In the genomic region with DNA sequence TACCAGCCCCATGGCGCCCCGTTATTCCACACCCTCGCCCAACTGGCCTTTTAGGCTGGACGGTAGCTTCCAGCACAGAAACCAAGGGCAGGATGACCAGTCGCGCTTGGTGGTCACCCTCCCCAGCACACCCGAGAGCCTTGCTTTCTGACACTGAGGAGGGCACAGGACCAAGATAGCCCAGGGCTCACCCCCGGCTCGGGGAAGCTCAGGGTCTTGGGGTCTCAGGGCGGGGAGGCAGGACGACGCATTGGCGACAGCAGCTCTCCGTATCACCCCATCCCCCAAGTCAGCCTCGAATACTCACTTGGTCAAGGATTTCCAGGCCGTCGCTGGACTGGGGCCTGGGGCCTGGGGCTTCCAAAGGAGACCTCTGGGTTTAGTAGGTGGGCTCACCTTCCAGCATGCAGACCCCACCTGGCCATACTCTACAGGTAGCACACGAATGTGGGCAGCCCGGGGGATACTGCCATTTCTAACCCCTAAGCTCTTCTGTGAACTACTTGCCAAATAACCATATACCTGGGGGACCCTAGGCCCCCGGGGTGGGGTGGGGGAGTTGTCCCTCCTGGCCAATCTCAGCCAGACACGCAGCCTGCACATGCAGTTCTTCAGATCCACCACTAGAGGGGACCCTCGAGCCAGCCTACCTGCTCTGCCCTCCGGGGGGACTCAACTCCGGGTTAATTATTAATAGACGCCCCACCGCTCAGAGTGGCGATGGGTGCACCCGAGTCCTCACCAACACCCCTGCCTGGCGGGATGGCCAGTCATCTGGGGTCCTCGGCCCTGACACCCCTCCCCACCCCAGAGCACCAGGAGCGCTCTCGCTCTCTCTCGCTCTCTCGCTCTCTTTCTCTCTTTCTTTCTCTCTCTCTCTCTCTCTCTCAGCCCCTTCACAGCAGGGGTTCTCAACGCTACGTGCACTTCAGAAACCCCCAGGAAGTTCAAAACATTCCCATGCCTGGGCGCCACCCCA, we compare ENCODE assay signal across 8 cellular contexts. TPM values are rescaled to one million over a fixed set of nuclear protein-coding genes. Genes with fewer than 3 reads are reported as not detected.
DNase-seq lines count a peak whose midpoint lies in the region; ATAC-seq, FAIRE-seq and TF ChIP-seq lines count a peak whose summit lies in the region.

No MANE protein-coding gene starts in this region.

- CTCF ChIA-PET in A549 (lab: Yijun Ruan, JAX) = interaction anchor here (0.6 to 10.5 kb wide), 70 partner anchors 9 to 1844 kb away, joined by 3 to 154 read pairs (median 4); a partner anchor contains a TSS

- intact Hi-C loops in natural killer cell (cut with micrococcal nuclease) = no loop called here

- H3K9me3 Mint-ChIP-seq in natural killer cell = no peaks in the 10 kb centered on the region

- H3K4me1 Mint-ChIP-seq in natural killer cell = peaks cover 8 to 14% of the 10 kb centered on the region in 2 donors

- H3K9me3 ChIP-seq in A549 = no peaks in the 10 kb centered on the region

- DNase-seq in A549 (ENCODE audit: low read depth in 1 of 2, low spot score in 1 of 2) (peak; percentile 60 to 97), GM12864 (ENCODE audit: low read depth) (no peak), NCI-H2227 treated with DMSO at 0.1 percent for 48 hours (lab: John Stamatoyannopoulos, UW) (peak; percentile 6), natural killer cell (peak; percentile 51), urothelium cell line (ENCODE audit: low spot score) (peak; percentile 92)
- peak; percentile 13 for DNase-seq in activated CD8-positive, alpha-beta memory T cell treated with anti-CD3 and anti-CD28 coated beads, Interleukin-2, amount 50 U/mL, for 1 hour (ENCODE audit: extremely low read depth)

- H3K27ac Mint-ChIP-seq in natural killer cell = peak overlapping the region in 1 of 2 donors; percentile 37

- peak; percentile 81 to 89 for TF ChIP-seq RAD21 in A549 (conservative IDR thresholded peaks at IDR 0.05 in 1 of 2, IDR thresholded peaks at IDR 0.05 in 1 of 2)

- TF ChIP-seq EP300 in A549 (IDR thresholded peaks at IDR 0.05) = no peak

- POLR2A ChIA-PET in A549 (lab: Yijun Ruan, JAX) = no interaction called here

- no peak for FAIRE-seq in A549 (lab: Jason Lieb, UNC)
- FAIRE-seq in urothelium cell line (lab: Jason Lieb, UNC) = peak; percentile 92

- peak overlapping the region; percentile 33 for H3K4me3 ChIP-seq in A549
- no peak overlapping the region for H3K4me3 ChIP-seq in GM12864 (ENCODE audit: low read depth, low read length)

- H3K4me2 ChIP-seq in A549 = peak overlapping the region; percentile 86

- no peaks in the 10 kb centered on the region for H3K27me3 Mint-ChIP-seq in natural killer cell (ENCODE audit: low read depth in 2 of 2)

- 36% methylated on average over 37 of the region's 37 CpGs for WGBS in A549 (ENCODE audit: missing lambda C conversion rate)

- H3K4me1 ChIP-seq in A549 = peaks cover 24% of the 10 kb centered on the region

- H3K4me3 Mint-ChIP-seq in natural killer cell = no peak overlapping the region

- peak overlapping the region; percentile 66 to 73 for H3K27ac ChIP-seq in A549

- TF ChIP-seq CTCF in A549 (IDR thresholded peaks at IDR 0.05) (peak; percentile 97), GM12864 (IDR thresholded peaks at IDR 0.05; ENCODE audit: low read depth, low read length, missing control alignments) (peak; percentile 97), natural killer cell (IDR thresholded peaks at IDR 0.05) (peak; percentile 99)

- ATAC-seq in A549 = peak; percentile 49 to 67
- peak; percentile 37 for ATAC-seq in esophagus mucosa
- peak; percentile 71 to 85 (median 80) for ATAC-seq in natural killer cell
- ATAC-seq in GM18907 (IDR thresholded peaks at IDR 0.05; ENCODE audit: unreplicated experiment) = no peak

- no peak for TF ChIP-seq POLR2A in A549 (IDR thresholded peaks at IDR 0.05; ENCODE audit: low read length)

- no peaks in the 10 kb centered on the region for H3K36me3 Mint-ChIP-seq in natural killer cell

TF ChIP-seq in A549, 52 proteins besides CTCF, POLR2A, EP300 and RAD21 (continues in another document):
- no peak for TF ChIP-seq SREBF2 (IDR thresholded peaks at IDR 0.05)
- TF ChIP-seq, protein P1, sequence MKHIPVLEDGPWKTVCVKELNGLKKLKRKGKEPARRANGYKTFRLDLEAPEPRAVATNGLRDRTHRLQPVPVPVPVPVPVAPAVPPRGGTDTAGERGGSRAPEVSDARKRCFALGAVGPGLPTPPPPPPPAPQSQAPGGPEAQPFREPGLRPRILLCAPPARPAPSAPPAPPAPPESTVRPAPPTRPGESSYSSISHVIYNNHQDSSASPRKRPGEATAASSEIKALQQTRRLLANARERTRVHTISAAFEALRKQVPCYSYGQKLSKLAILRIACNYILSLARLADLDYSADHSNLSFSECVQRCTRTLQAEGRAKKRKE (CRISPR knock-in tag; IDR thresholded peaks at IDR 0.05; ENCODE audit: low read depth) = no peak
- no peak for TF ChIP-seq FOSL2 (IDR thresholded peaks at IDR 0.05)
- TF ChIP-seq FOSL2 (CRISPR knock-in tag; IDR thresholded peaks at IDR 0.05) = no peak
- peak; percentile 81 for TF ChIP-seq SMC3 (IDR thresholded peaks at IDR 0.05)
- peak; percentile 29; the same call in 1 of the 2 replicates for TF ChIP-seq MAZ (IDR thresholded peaks at IDR 0.05; ENCODE audit: borderline replicate concordance, low read depth, low read length)
- no peak for TF ChIP-seq EHMT2 (IDR thresholded peaks at IDR 0.05; ENCODE audit: low read depth)
- TF ChIP-seq, protein P2, sequence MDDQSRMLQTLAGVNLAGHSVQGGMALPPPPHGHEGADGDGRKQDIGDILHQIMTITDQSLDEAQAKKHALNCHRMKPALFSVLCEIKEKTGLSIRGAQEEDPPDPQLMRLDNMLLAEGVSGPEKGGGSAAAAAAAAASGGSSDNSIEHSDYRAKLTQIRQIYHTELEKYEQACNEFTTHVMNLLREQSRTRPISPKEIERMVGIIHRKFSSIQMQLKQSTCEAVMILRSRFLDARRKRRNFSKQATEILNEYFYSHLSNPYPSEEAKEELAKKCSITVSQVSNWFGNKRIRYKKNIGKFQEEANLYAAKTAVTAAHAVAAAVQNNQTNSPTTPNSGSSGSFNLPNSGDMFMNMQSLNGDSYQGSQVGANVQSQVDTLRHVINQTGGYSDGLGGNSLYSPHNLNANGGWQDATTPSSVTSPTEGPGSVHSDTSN (IDR thresholded peaks at IDR 0.05) = no peak
- TF ChIP-seq, protein P3, sequence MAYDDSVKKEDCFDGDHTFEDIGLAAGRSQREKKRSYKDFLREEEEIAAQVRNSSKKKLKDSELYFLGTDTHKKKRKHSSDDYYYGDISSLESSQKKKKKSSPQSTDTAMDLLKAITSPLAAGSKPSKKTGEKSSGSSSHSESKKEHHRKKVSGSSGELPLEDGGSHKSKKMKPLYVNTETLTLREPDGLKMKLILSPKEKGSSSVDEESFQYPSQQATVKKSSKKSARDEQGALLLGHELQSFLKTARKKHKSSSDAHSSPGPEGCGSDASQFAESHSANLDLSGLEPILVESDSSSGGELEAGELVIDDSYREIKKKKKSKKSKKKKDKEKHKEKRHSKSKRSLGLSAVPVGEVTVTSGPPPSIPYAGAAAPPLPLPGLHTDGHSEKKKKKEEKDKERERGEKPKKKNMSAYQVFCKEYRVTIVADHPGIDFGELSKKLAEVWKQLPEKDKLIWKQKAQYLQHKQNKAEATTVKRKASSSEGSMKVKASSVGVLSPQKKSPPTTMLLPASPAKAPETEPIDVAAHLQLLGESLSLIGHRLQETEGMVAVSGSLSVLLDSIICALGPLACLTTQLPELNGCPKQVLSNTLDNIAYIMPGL (CRISPR knock-in tag; IDR thresholded peaks at IDR 0.05; ENCODE audit: borderline replicate concordance) = no peak
- TF ChIP-seq, protein P4, sequence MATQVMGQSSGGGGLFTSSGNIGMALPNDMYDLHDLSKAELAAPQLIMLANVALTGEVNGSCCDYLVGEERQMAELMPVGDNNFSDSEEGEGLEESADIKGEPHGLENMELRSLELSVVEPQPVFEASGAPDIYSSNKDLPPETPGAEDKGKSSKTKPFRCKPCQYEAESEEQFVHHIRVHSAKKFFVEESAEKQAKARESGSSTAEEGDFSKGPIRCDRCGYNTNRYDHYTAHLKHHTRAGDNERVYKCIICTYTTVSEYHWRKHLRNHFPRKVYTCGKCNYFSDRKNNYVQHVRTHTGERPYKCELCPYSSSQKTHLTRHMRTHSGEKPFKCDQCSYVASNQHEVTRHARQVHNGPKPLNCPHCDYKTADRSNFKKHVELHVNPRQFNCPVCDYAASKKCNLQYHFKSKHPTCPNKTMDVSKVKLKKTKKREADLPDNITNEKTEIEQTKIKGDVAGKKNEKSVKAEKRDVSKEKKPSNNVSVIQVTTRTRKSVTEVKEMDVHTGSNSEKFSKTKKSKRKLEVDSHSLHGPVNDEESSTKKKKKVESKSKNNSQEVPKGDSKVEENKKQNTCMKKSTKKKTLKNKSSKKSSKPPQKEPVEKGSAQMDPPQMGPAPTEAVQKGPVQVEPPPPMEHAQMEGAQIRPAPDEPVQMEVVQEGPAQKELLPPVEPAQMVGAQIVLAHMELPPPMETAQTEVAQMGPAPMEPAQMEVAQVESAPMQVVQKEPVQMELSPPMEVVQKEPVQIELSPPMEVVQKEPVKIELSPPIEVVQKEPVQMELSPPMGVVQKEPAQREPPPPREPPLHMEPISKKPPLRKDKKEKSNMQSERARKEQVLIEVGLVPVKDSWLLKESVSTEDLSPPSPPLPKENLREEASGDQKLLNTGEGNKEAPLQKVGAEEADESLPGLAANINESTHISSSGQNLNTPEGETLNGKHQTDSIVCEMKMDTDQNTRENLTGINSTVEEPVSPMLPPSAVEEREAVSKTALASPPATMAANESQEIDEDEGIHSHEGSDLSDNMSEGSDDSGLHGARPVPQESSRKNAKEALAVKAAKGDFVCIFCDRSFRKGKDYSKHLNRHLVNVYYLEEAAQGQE (IDR thresholded peaks at IDR 0.05) = no peak
- TF ChIP-seq CEBPB (IDR thresholded peaks at IDR 0.05) = no peak
- TF ChIP-seq GATA3 (IDR thresholded peaks at IDR 0.05; ENCODE audit: borderline replicate concordance) = no peak
- no peak for TF ChIP-seq TFCP2L1 (CRISPR knock-in tag; IDR thresholded peaks at IDR 0.05)

RNA-seq across cellular contexts. Expression of a gene that starts 30.0 kb away (rescaled TPM):
- polyA plus RNA-seq in A549 (2011; rRNA removed) (8.9 and 12.9 TPM in 2 replicates), A549 (2017; fragmentation: RNase III; extraction: RNeasy Plus Mini Kit Qiagen cat#74134 plus additional on column Dnase treatment) (11.5 to 12.5 TPM (median 12.3 TPM) in 3 replicates)
- polyA plus RNA-seq in A549 (2012; cell fraction: cytosol; rRNA removed) = 5.8 and 7.4 TPM in 2 replicates
- polyA plus RNA-seq in A549 (2012; cell fraction: nucleus; rRNA removed) = 13.9 and 15.8 TPM in 2 replicates
- polyA minus RNA-seq in A549 (2011; rRNA and poly(A)+ RNA removed) = 22.2 and 28.2 TPM in 2 replicates
- total RNA-seq in esophagus mucosa (8.9 TPM), natural killer cell (under 1 TPM; 0.49 to 1.00 (median 0.65) TPM)

RNA-seq across cellular contexts. Expression of a gene that starts 30.8 kb away (rescaled TPM):
- polyA plus RNA-seq in A549 (2011; rRNA removed) (4.3 and 5.9 TPM in 2 replicates), A549 (2017; fragmentation: RNase III; extraction: RNeasy Plus Mini Kit Qiagen cat#74134 plus additional on column Dnase treatment) (8.2 to 12.6 TPM (median 11.3 TPM) in 3 replicates)
- polyA plus RNA-seq in A549 (2012; cell fraction: cytosol; rRNA removed) = 5.2 and 5.8 TPM in 2 replicates
- polyA plus RNA-seq in A549 (2012; cell fraction: nucleus; rRNA removed) = 15.3 and 16.1 TPM in 2 replicates
- polyA minus RNA-seq in A549 (2011; rRNA and poly(A)+ RNA removed) = 5.4 and 9.5 TPM in 2 replicates
- total RNA-seq in esophagus mucosa (0.72 TPM), natural killer cell (1 to 10 TPM in 2 of 3 donors, under 1 TPM in 1; 0.95 to 2.4 (median 1.5) TPM)
